1 cellular context compared by ENCODE assay signal in the genomic region with DNA sequence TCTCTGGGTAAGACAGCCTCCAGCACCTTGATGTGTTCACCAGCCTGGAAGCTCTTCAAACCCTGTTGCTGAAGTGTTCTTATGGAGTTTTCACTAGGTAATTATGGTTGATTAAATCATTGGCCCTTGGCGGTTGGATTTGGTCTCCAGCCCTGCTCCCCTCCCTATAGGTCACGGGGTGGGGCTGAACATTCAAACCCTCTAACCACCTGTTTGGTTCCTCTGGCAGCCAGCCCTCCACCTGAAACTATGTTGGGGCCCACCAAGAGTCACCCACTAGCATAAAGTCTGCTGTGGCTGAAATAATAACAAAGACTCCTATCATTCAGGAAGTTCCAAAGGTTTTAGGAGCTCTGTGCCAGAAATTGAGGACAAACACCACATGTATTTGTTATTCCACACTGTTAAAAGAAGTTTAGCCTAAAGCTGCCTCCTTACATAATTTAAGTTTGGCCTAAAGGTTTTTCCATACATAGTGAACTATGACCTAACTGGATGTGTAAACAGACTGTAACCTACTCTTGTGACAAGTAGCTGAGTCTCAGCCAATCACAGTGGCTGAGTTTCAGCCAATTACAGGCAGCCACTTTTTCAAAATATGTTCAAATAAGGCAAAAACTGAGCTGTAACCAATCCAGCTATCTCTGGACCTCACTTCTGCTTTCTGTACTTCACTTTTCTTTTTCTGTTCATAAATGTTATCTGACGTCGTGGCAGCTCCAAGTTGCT.
TF ChIP-seq lines count a peak whose summit lies in the region.

No MANE protein-coding gene starts in this region.

TF ChIP-seq in K562, 482 proteins besides CTCF, POLR2A, EP300 and RAD21 (continued from another document and continues in another):
- TF ChIP-seq, protein P1, sequence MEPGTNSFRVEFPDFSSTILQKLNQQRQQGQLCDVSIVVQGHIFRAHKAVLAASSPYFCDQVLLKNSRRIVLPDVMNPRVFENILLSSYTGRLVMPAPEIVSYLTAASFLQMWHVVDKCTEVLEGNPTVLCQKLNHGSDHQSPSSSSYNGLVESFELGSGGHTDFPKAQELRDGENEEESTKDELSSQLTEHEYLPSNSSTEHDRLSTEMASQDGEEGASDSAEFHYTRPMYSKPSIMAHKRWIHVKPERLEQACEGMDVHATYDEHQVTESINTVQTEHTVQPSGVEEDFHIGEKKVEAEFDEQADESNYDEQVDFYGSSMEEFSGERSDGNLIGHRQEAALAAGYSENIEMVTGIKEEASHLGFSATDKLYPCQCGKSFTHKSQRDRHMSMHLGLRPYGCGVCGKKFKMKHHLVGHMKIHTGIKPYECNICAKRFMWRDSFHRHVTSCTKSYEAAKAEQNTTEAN (CRISPR knock-in tag; IDR thresholded peaks at IDR 0.05), result no peak
- TF ChIP-seq SIX5 (IDR thresholded peaks at IDR 0.05; ENCODE audit: borderline replicate concordance in 1 of 2, insufficient read depth in 1 of 2, low read depth in 1 of 2, low read length in 2 of 2) (no peak), NR2C2 (CRISPR knock-in tag; IDR thresholded peaks at IDR 0.05) (no peak; the same call in 1 of the 2 replicates), NR2C2 (tag; IDR thresholded peaks at IDR 0.05) (peak; percentile 78), CAMTA2 (CRISPR knock-in tag; conservative IDR thresholded peaks at IDR 0.05) (no peak), ZNF316 (IDR thresholded peaks at IDR 0.05) (no peak), TCF7 (IDR thresholded peaks at IDR 0.05; ENCODE audit: borderline replicate concordance) (no peak), YBX1 (IDR thresholded peaks at IDR 0.05) (no peak), RCOR1 (IDR thresholded peaks at IDR 0.05; ENCODE audit: borderline replicate concordance in 1 of 2, low read depth in 2 of 2, low read length in 2 of 2) (no peak), MYNN (IDR thresholded peaks at IDR 0.05) (no peak), MYNN (CRISPR knock-in tag; IDR thresholded peaks at IDR 0.05) (no peak), SMAD1 (IDR thresholded peaks at IDR 0.05; ENCODE audit: low read depth, low read length, partially characterized antibody) (no peak), NR2C1 (IDR thresholded peaks at IDR 0.05) (peak; percentile 81; the same call in 1 of the 2 replicates), NR2C1 (tag; IDR thresholded peaks at IDR 0.05) (peak; percentile 88), SRF (CRISPR knock-in tag; IDR thresholded peaks at IDR 0.05) (peak in 1 of 2 experiments; percentile 91; a peak in 2 of 4 replicates)
- TF ChIP-seq, protein P2, sequence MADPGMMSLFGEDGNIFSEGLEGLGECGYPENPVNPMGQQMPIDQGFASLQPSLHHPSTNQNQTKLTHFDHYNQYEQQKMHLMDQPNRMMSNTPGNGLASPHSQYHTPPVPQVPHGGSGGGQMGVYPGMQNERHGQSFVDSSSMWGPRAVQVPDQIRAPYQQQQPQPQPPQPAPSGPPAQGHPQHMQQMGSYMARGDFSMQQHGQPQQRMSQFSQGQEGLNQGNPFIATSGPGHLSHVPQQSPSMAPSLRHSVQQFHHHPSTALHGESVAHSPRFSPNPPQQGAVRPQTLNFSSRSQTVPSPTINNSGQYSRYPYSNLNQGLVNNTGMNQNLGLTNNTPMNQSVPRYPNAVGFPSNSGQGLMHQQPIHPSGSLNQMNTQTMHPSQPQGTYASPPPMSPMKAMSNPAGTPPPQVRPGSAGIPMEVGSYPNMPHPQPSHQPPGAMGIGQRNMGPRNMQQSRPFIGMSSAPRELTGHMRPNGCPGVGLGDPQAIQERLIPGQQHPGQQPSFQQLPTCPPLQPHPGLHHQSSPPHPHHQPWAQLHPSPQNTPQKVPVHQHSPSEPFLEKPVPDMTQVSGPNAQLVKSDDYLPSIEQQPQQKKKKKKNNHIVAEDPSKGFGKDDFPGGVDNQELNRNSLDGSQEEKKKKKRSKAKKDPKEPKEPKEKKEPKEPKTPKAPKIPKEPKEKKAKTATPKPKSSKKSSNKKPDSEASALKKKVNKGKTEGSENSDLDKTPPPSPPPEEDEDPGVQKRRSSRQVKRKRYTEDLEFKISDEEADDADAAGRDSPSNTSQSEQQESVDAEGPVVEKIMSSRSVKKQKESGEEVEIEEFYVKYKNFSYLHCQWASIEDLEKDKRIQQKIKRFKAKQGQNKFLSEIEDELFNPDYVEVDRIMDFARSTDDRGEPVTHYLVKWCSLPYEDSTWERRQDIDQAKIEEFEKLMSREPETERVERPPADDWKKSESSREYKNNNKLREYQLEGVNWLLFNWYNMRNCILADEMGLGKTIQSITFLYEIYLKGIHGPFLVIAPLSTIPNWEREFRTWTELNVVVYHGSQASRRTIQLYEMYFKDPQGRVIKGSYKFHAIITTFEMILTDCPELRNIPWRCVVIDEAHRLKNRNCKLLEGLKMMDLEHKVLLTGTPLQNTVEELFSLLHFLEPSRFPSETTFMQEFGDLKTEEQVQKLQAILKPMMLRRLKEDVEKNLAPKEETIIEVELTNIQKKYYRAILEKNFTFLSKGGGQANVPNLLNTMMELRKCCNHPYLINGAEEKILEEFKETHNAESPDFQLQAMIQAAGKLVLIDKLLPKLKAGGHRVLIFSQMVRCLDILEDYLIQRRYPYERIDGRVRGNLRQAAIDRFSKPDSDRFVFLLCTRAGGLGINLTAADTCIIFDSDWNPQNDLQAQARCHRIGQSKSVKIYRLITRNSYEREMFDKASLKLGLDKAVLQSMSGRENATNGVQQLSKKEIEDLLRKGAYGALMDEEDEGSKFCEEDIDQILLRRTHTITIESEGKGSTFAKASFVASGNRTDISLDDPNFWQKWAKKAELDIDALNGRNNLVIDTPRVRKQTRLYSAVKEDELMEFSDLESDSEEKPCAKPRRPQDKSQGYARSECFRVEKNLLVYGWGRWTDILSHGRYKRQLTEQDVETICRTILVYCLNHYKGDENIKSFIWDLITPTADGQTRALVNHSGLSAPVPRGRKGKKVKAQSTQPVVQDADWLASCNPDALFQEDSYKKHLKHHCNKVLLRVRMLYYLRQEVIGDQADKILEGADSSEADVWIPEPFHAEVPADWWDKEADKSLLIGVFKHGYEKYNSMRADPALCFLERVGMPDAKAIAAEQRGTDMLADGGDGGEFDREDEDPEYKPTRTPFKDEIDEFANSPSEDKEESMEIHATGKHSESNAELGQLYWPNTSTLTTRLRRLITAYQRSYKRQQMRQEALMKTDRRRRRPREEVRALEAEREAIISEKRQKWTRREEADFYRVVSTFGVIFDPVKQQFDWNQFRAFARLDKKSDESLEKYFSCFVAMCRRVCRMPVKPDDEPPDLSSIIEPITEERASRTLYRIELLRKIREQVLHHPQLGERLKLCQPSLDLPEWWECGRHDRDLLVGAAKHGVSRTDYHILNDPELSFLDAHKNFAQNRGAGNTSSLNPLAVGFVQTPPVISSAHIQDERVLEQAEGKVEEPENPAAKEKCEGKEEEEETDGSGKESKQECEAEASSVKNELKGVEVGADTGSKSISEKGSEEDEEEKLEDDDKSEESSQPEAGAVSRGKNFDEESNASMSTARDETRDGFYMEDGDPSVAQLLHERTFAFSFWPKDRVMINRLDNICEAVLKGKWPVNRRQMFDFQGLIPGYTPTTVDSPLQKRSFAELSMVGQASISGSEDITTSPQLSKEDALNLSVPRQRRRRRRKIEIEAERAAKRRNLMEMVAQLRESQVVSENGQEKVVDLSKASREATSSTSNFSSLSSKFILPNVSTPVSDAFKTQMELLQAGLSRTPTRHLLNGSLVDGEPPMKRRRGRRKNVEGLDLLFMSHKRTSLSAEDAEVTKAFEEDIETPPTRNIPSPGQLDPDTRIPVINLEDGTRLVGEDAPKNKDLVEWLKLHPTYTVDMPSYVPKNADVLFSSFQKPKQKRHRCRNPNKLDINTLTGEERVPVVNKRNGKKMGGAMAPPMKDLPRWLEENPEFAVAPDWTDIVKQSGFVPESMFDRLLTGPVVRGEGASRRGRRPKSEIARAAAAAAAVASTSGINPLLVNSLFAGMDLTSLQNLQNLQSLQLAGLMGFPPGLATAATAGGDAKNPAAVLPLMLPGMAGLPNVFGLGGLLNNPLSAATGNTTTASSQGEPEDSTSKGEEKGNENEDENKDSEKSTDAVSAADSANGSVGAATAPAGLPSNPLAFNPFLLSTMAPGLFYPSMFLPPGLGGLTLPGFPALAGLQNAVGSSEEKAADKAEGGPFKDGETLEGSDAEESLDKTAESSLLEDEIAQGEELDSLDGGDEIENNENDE (IDR thresholded peaks at IDR 0.05; ENCODE audit: low read depth, low read length), result no peak
- TF ChIP-seq, protein P3, sequence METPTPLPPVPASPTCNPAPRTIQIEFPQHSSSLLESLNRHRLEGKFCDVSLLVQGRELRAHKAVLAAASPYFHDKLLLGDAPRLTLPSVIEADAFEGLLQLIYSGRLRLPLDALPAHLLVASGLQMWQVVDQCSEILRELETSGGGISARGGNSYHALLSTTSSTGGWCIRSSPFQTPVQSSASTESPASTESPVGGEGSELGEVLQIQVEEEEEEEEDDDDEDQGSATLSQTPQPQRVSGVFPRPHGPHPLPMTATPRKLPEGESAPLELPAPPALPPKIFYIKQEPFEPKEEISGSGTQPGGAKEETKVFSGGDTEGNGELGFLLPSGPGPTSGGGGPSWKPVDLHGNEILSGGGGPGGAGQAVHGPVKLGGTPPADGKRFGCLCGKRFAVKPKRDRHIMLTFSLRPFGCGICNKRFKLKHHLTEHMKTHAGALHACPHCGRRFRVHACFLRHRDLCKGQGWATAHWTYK (CRISPR knock-in tag; IDR thresholded peaks at IDR 0.05), result no peak
- TF ChIP-seq, protein P4, sequence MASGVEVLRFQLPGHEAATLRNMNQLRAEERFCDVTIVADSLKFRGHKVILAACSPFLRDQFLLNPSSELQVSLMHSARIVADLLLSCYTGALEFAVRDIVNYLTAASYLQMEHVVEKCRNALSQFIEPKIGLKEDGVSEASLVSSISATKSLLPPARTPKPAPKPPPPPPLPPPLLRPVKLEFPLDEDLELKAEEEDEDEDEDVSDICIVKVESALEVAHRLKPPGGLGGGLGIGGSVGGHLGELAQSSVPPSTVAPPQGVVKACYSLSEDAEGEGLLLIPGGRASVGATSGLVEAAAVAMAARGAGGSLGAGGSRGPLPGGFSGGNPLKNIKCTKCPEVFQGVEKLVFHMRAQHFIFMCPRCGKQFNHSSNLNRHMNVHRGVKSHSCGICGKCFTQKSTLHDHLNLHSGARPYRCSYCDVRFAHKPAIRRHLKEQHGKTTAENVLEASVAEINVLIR (CRISPR knock-in tag; IDR thresholded peaks at IDR 0.05), result no peak
- TF ChIP-seq, protein P5, sequence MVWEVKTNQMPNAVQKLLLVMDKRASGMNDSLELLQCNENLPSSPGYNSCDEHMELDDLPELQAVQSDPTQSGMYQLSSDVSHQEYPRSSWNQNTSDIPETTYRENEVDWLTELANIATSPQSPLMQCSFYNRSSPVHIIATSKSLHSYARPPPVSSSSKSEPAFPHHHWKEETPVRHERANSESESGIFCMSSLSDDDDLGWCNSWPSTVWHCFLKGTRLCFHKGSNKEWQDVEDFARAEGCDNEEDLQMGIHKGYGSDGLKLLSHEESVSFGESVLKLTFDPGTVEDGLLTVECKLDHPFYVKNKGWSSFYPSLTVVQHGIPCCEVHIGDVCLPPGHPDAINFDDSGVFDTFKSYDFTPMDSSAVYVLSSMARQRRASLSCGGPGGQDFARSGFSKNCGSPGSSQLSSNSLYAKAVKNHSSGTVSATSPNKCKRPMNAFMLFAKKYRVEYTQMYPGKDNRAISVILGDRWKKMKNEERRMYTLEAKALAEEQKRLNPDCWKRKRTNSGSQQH (CRISPR knock-in tag; IDR thresholded peaks at IDR 0.05), result no peak
- TF ChIP-seq, protein P6, sequence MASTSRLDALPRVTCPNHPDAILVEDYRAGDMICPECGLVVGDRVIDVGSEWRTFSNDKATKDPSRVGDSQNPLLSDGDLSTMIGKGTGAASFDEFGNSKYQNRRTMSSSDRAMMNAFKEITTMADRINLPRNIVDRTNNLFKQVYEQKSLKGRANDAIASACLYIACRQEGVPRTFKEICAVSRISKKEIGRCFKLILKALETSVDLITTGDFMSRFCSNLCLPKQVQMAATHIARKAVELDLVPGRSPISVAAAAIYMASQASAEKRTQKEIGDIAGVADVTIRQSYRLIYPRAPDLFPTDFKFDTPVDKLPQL (IDR thresholded peaks at IDR 0.05; ENCODE audit: extremely low read depth, insufficient read length), result no peak
- TF ChIP-seq, protein P7, sequence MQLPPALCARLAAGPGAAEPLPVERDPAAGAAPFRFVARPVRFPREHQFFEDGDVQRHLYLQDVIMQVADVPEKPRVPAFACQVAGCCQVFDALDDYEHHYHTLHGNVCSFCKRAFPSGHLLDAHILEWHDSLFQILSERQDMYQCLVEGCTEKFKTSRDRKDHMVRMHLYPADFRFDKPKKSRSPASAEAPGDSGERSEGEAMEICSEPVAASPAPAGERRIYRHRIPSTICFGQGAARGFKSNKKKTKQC (CRISPR knock-in tag; IDR thresholded peaks at IDR 0.05), result no peak
